ENCODE assay signal across 9 cellular contexts in genomic region chr6:118968416-118968815, GRCh38. TPM values are rescaled to one million over a fixed set of nuclear protein-coding genes. Genes with fewer than 3 reads are reported as not detected.
DNase-seq lines count a peak whose midpoint lies in the region; ATAC-seq and TF ChIP-seq lines count a peak whose summit lies in the region.
"Had no signal": no experiment of that assay in that cellular context is flagged by ENCODE, and none has a peak within 500 bp of the region (broad histone marks: within the 10 kb centered on the region; RNA-seq: fewer than 3 reads in every experiment).

No MANE protein-coding gene starts in this region.

- 41 to 45% methylated on average over 2 of the region's 2 CpGs for WGBS in thyroid gland, 2 donors

- H3K9me3 ChIP-seq in AG04450 (ENCODE audit: control insufficient read depth, insufficient read depth, low read length) (no peaks in the 10 kb centered on the region), thyroid gland (no peaks in the 10 kb centered on the region)

- DNase-seq in AG04450 (ENCODE audit: low read depth, low spot score) (no peak), HEK293T (ENCODE audit: extremely low spot score) (peak; percentile 24), left kidney (ENCODE audit: low read depth, low spot score) (peak; percentile 53), thyroid gland (no peak), mucosa of gallbladder (ENCODE audit: low spot score) (no peak), dedifferentiated amniotic fluid mesenchymal stem cell (ENCODE audit: extremely low spot score) (no peak)
- DNase-seq: NCI-H345 had no signal

- no peak overlapping the region for H3K4me3 ChIP-seq in AG04450 (ENCODE audit: low read depth, low read length)
- no peak overlapping the region for H3K4me3 ChIP-seq in thyroid gland (replicated peaks in 1 of 3)

- H3K4me1 ChIP-seq in thyroid gland = no peaks in the 10 kb centered on the region

- TF ChIP-seq CTCF in AG04450 (IDR thresholded peaks at IDR 0.05; ENCODE audit: low read depth, low read length) (peak; percentile 15), VCaP (conservative IDR thresholded peaks at IDR 0.05) (peak; percentile 72), thyroid gland (IDR thresholded peaks at IDR 0.05) (peak in 3 of 6 experiments; percentile 50 to 58 (median 57))

- no peak for ATAC-seq in GM18873 (IDR thresholded peaks at IDR 0.05; ENCODE audit: low FRiP score, unreplicated experiment)

- H3K27me3 ChIP-seq in AG04450 (ENCODE audit: control insufficient read depth, insufficient read depth, low read length) (no peaks in the 10 kb centered on the region), thyroid gland (no peaks in the 10 kb centered on the region)

- TF ChIP-seq POLR2A in thyroid gland (IDR thresholded peaks at IDR 0.05) = no peak

- H3K27ac ChIP-seq in AG04450 (ENCODE audit: low read depth, low read length) = no peak overlapping the region
- H3K27ac ChIP-seq in VCaP = no peak overlapping the region; the same call in 1 of the 2 replicates
- H3K27ac ChIP-seq in thyroid gland = no peak overlapping the region

- CTCF ChIA-PET in AG04450 (lab: Charles Lee) (interaction anchor here (0.8 to 10.8 kb wide), 5 partner anchors 14 to 150 kb away, joined by 3 to 219 read pairs (median 4); no protein-coding TSS in a partner anchor), HEK293T (lab: Yijun Ruan, JAX) (interaction anchor here (1.2 to 1.3 kb wide), 3 partner anchors 109 to 158 kb away, joined by 3 to 17 read pairs (median 3); no protein-coding TSS in a partner anchor)

- H3K36me3 ChIP-seq in thyroid gland = no peaks in the 10 kb centered on the region

- POLR2A ChIA-PET in AG04450 (lab: Yijun Ruan, JAX) (no interaction called here), HEK293T (lab: Yijun Ruan, JAX) (interaction anchor here (1.0 kb wide), 1 partner anchor 142 kb away, joined by 4 read pairs; no protein-coding TSS in a partner anchor)

- intact Hi-C loops in thyroid gland (cut with DNase I) = loop anchor here (5.0 kb wide), 1 partner anchor 144 kb away; no protein-coding TSS in a partner anchor

TF ChIP-seq in HEK293T, 16 proteins besides CTCF, POLR2A, EP300 and RAD21:
- TF ChIP-seq TARDBP (IDR thresholded peaks at IDR 0.05) (no peak), NFRKB (IDR thresholded peaks at IDR 0.05) (no peak)
- TF ChIP-seq, protein P1, sequence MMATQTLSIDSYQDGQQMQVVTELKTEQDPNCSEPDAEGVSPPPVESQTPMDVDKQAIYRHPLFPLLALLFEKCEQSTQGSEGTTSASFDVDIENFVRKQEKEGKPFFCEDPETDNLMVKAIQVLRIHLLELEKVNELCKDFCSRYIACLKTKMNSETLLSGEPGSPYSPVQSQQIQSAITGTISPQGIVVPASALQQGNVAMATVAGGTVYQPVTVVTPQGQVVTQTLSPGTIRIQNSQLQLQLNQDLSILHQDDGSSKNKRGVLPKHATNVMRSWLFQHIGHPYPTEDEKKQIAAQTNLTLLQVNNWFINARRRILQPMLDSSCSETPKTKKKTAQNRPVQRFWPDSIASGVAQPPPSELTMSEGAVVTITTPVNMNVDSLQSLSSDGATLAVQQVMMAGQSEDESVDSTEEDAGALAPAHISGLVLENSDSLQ (IDR thresholded peaks at IDR 0.05) = peak; percentile 19; the same call in 1 of the 2 replicates

RNA-seq across cellular contexts. Expression of gene MCM9, which starts 33.5 kb away (rescaled TPM):
- 2.2 and 2.7 TPM in 2 replicates for polyA plus RNA-seq in AG04450 (2011; rRNA removed)
- 6.8 and 6.9 TPM in 2 replicates for polyA minus RNA-seq in AG04450 (2011; rRNA and poly(A)+ RNA removed)
- total RNA-seq in thyroid gland = 10 to 100 TPM; 26.7 to 47.2 (median 35.8) TPM
- 21.1 TPM for total RNA-seq in mucosa of gallbladder

Comparison
In these comparisons a context has a peak if more than half of its experiments do, and no peak if none do; other contexts are left out.
1. DNase-seq: peak in HEK293T (single experiment) and left kidney (single experiment); none in AG04450 (single experiment), thyroid gland (0 of 2), mucosa of gallbladder (single experiment) and dedifferentiated amniotic fluid mesenchymal stem cell (single experiment).